Comparison of ENCODE assay signal across 1 cellular context in genomic region chr3:10320320-10320677, GRCh38.
TF ChIP-seq lines count a peak whose summit lies in the region.

No MANE protein-coding gene starts in this region.

TF ChIP-seq in GM12878, 131 proteins besides CTCF, POLR2A, EP300 and RAD21 (continued from another document):
- no peak for TF ChIP-seq CEBPZ (IDR thresholded peaks at IDR 0.05; ENCODE audit: low read depth, low read length)
